In the genomic region with DNA sequence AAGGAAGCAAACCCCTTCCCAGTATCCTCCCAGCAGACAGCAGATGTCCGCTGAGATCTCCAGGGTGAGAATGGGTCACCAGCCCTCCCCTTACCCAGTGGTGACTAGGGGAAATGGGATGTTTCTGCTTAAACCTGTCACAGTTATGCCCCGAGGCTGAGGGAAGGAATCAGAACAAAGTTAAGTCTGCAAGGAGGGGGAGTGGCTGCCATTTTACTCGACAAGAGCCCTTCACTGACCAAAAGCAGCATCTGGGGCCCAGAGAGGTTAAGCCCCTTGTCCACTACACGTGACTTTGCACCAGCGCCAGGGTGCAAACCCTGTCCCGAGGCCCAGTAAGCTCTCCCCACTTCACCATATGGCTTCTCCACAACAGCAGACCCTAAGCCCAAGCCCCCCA, we compare ENCODE assay signal across 17 cellular contexts. TPM values are rescaled to one million over a fixed set of nuclear protein-coding genes. Genes with fewer than 3 reads are reported as not detected.
DNase-seq lines count a peak whose midpoint lies in the region; ATAC-seq and TF ChIP-seq lines count a peak whose summit lies in the region.
"Had no signal": no experiment of that assay in that cellular context is flagged by ENCODE, and none has a peak within 500 bp of the region (broad histone marks: within the 10 kb centered on the region; RNA-seq: fewer than 3 reads in every experiment).

No MANE protein-coding gene starts in this region.

- 48 to 57% methylated on average over 6 of the region's 6 CpGs for WGBS in heart right ventricle, 2 donors

- intact Hi-C loops in heart right ventricle (cut with DNase I) (loop anchor here in 5 of 10 donors (2.0 to 5.0 kb wide), 5 partner anchors 52 to 268 kb away; no protein-coding TSS in a partner anchor), left cardiac atrium (cut with DNase I) (no loop called here)

- ATAC-seq in heart right ventricle: no peak
- no peak for ATAC-seq in left cardiac atrium
- no peak for ATAC-seq in HG02870 (IDR thresholded peaks at IDR 0.05; ENCODE audit: unreplicated experiment)
- ATAC-seq: activated CD4-positive, CD25-positive, alpha-beta regulatory T cell treated with anti-CD3 and anti-CD28 coated beads, Interleukin-2, amount 50 U/mL, for 24 hours; stimulated activated effector memory CD8-positive, alpha-beta T cell treated with anti-CD3 and anti-CD28 coated beads, Interleukin-12 subunit alpha, Interleukin-12 subunit beta, amount 100 ng/mL, for 72 hours had no signal

- no peaks in the 10 kb centered on the region for H3K36me3 ChIP-seq in heart right ventricle

- H3K27ac Mint-ChIP-seq in osteocyte (ENCODE audit: unreplicated experiment): peak overlapping the region; percentile 66
- H3K27ac Mint-ChIP-seq in type B pancreatic cell: no peak overlapping the region
- H3K27ac Mint-ChIP-seq: activated T-helper 2 cell treated with anti-CD3 and anti-CD28 coated beads, Interferon-gamma antibody, Interleukin-2, Interleukin-4, amounts not matched to agents 10 μg/mL and 5 μg/mL and 100 μg/mL, durations not matched to agents 14 hours and 24 hours and 36 hours; nephron; stimulated activated effector memory CD8-positive, alpha-beta T cell treated with anti-CD3 and anti-CD28 coated beads, Interleukin-12 subunit alpha, Interleukin-12 subunit beta, amount 100 ng/mL, for 72 hours had no signal

- H3K9me3 Mint-ChIP-seq in osteocyte (ENCODE audit: unreplicated experiment): no peaks in the 10 kb centered on the region
- H3K9me3 Mint-ChIP-seq in type B pancreatic cell: no peaks in the 10 kb centered on the region
- H3K9me3 Mint-ChIP-seq: activated T-helper 2 cell treated with anti-CD3 and anti-CD28 coated beads, Interferon-gamma antibody, Interleukin-2, Interleukin-4, amounts not matched to agents 10 μg/mL and 5 μg/mL and 100 μg/mL, durations not matched to agents 14 hours and 24 hours and 36 hours; CD4-positive, CD25-positive, alpha-beta regulatory T cell; H9; nephron; stimulated activated effector memory CD8-positive, alpha-beta T cell treated with anti-CD3 and anti-CD28 coated beads, Interleukin-12 subunit alpha, Interleukin-12 subunit beta, amount 100 ng/mL, for 72 hours had no signal

- DNase-seq in heart right ventricle (no peak), left cardiac atrium (no peak), osteocyte (ENCODE audit: extremely low spot score, unreplicated experiment) (no peak), type B pancreatic cell (ENCODE audit: extremely low spot score, unreplicated experiment) (peak; percentile 51), NCI-H526 treated with DMSO at 0.1 percent for 48 hours (lab: John Stamatoyannopoulos, UW) (no peak)
- no peak for DNase-seq in stimulated activated CD4-positive, alpha-beta T cell treated with anti-CD3 and anti-CD28 coated beads, Interleukin-2, amount 100 ng/mL, for 48 hours
- DNase-seq: CD4-positive, CD25-positive, alpha-beta regulatory T cell; H9; NCI-H1930; SIG-M5; T-helper 2 cell had no signal

- H3K27me3 Mint-ChIP-seq in osteocyte (ENCODE audit: unreplicated experiment) (no peaks in the 10 kb centered on the region), type B pancreatic cell (peaks cover 7% of the 10 kb centered on the region)

- H3K4me1 ChIP-seq in heart right ventricle: peaks cover 5 to 42% (median 22%) of the 10 kb centered on the region in 9 donors

- peak overlapping the region in 9 of 10 donors; percentile 75 to 92 (median 83) for H3K27ac ChIP-seq in heart right ventricle
- peak overlapping the region; percentile 25 for H3K27ac ChIP-seq in VCaP

- H3K4me1 Mint-ChIP-seq in osteocyte (ENCODE audit: unreplicated experiment): peaks cover 70% of the 10 kb centered on the region
- peaks cover 4% of the 10 kb centered on the region for H3K4me1 Mint-ChIP-seq in type B pancreatic cell (ENCODE audit: unreplicated experiment)

- no peak overlapping the region for H3K4me3 ChIP-seq in heart right ventricle

- H3K36me3 Mint-ChIP-seq in osteocyte (ENCODE audit: unreplicated experiment) (no peaks in the 10 kb centered on the region), type B pancreatic cell (no peaks in the 10 kb centered on the region)
- H3K36me3 Mint-ChIP-seq: CD4-positive, CD25-positive, alpha-beta regulatory T cell; stimulated activated effector memory CD8-positive, alpha-beta T cell treated with anti-CD3 and anti-CD28 coated beads, Interleukin-12 subunit alpha, Interleukin-12 subunit beta, amount 100 ng/mL, for 72 hours had no signal

- TF ChIP-seq CTCF in heart right ventricle (IDR thresholded peaks at IDR 0.05) (no peak), VCaP (conservative IDR thresholded peaks at IDR 0.05) (no peak), osteocyte (IDR thresholded peaks at IDR 0.05) (no peak), type B pancreatic cell (conservative IDR thresholded peaks at IDR 0.05) (no peak)

- peaks cover 0 to 7% (median 0%) of the 10 kb centered on the region in 7 donors for H3K27me3 ChIP-seq in heart right ventricle

- no peak overlapping the region for H3K4me3 Mint-ChIP-seq in osteocyte (ENCODE audit: unreplicated experiment)
- no peak overlapping the region for H3K4me3 Mint-ChIP-seq in type B pancreatic cell
- H3K4me3 Mint-ChIP-seq: CD4-positive, CD25-positive, alpha-beta regulatory T cell; H9; nephron; stimulated activated effector memory CD8-positive, alpha-beta T cell treated with anti-CD3 and anti-CD28 coated beads, Interleukin-12 subunit alpha, Interleukin-12 subunit beta, amount 100 ng/mL, for 72 hours had no signal

- H3K9me3 ChIP-seq in heart right ventricle: no peaks in the 10 kb centered on the region

RNA-seq across cellular contexts. Expression of a gene that starts 4.6 kb away (rescaled TPM):
- total RNA-seq in heart right ventricle: 10 to 100 TPM in 3 of 10 donors, 1 to 10 TPM in 7; 3.9 to 12.6 (median 7.3) TPM
- 10 to 100 TPM in 1 of 2 donors, 1 to 10 TPM in 1; 2.9 to 26.1 TPM for polyA plus RNA-seq in heart right ventricle
- total RNA-seq in left cardiac atrium: 1 to 10 TPM; 3.3 to 5.0 TPM
- 9.1 and 9.6 TPM in 2 replicates for total RNA-seq in osteocyte
- total RNA-seq in type B pancreatic cell (ENCODE audit: low replicate concordance): 10.1 and 14.4 TPM in 2 replicates
- polyA plus RNA-seq: CD4-positive, CD25-positive, alpha-beta regulatory T cell had no signal

RNA-seq across cellular contexts. Expression of a gene that starts 55.7 kb away (rescaled TPM):
- total RNA-seq in heart right ventricle (100 to 1,000 TPM in 9 of 10 donors, 10 to 100 TPM in 1; 94.8 to 139 (median 126) TPM), left cardiac atrium (100 to 1,000 TPM in 1 of 2 donors, 10 to 100 TPM in 1; 70.0 to 106 TPM), osteocyte (146 and 147 TPM in 2 replicates), type B pancreatic cell (ENCODE audit: low replicate concordance) (132 and 141 TPM in 2 replicates)
- polyA plus RNA-seq in heart right ventricle: 10 to 100 TPM; 46.9 to 47.3 TPM
